Comparison of ENCODE assay signal across 16 cellular contexts in the genomic region with DNA sequence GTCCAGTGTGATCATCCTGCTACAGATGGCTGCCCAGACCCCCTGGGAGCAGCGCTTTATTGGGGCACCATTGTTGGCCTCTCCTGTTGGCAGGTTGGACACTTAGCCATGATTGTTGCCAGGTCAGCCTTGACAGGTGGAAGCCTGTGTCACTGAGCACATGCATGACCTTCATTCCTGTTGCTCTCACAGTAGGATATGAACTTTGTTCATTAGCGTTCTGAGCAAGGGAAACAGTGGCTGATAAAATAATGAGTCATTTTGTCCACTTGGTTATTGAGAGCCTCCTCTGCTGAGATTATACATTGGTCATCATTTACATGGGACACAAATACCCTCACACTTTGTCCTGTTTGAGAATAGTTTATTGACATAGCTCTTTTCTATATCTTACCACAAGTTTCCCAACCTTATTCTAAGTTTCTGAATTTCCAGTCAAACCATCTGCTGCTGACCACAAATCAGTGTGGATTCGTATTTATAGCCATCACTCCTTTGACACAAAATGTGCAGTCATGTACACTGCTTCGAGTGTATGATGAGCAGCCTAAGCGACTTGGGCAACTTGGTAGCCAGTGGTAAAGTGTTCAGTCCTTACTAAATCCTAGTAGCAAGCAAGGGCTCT.
DNase-seq lines count a peak whose midpoint lies in the region; ATAC-seq and TF ChIP-seq lines count a peak whose summit lies in the region.
"Had no signal": no experiment of that assay in that cellular context is flagged by ENCODE, and none has a peak within 500 bp of the region (broad histone marks: within the 10 kb centered on the region; RNA-seq: fewer than 3 reads in every experiment).

No MANE protein-coding gene starts in this region.

- H2AK5ac ChIP-seq in IMR-90 (ENCODE audit: low read depth, low read length) = peak overlapping the region; percentile 89

- no peak overlapping the region for H3K27ac Mint-ChIP-seq in activated naive CD4-positive, alpha-beta T cell treated with anti-CD3 and anti-CD28 coated beads, Interleukin-2, amount 10 ng/mL, durations not matched to agents 7 days and 5 days
- H3K27ac Mint-ChIP-seq: activated naive CD8-positive, alpha-beta T cell treated with anti-CD3 and anti-CD28 coated beads, Interleukin-2, amount 10 ng/mL, durations not matched to agents 7 days and 5 days had no signal

- H2AFZ ChIP-seq in ACC112 (ENCODE audit: low read length, unreplicated experiment) (no peak overlapping the region), IMR-90 (replicated peaks; ENCODE audit: low read length, poor library complexity) (peak overlapping the region; percentile 6)

- no peaks in the 10 kb centered on the region for H3K36me3 ChIP-seq in ACC112 (ENCODE audit: insufficient read depth, low read length)
- H3K36me3 ChIP-seq in IMR-90 (ENCODE audit: control insufficient read depth, insufficient read depth, low read length) = 0 out of 2 replicates have a peak, but pooled peaks cover 1% of the 10 kb centered on the region
- no peaks in the 10 kb centered on the region for H3K36me3 ChIP-seq in right lobe of liver
- H3K36me3 ChIP-seq: heart left ventricle had no signal

- no peak for TF ChIP-seq POLR2A in IMR-90 (IDR thresholded peaks at IDR 0.05; ENCODE audit: low read depth, low read length)
- TF ChIP-seq POLR2A in right lobe of liver (IDR thresholded peaks at IDR 0.05) = no peak

- intact Hi-C loops in IMR-90 (cut with micrococcal nuclease) = no loop called here
- intact Hi-C loops in right lobe of liver (cut with DNase I) = no loop called here

- H3K36me3 Mint-ChIP-seq in activated naive CD4-positive, alpha-beta T cell treated with anti-CD3 and anti-CD28 coated beads, Interleukin-2, amount 10 ng/mL, durations not matched to agents 7 days and 5 days = no peaks in the 10 kb centered on the region

- H3K9me3 Mint-ChIP-seq in activated naive CD4-positive, alpha-beta T cell treated with anti-CD3 and anti-CD28 coated beads, Interleukin-2, amount 10 ng/mL, durations not matched to agents 7 days and 5 days = no peaks in the 10 kb centered on the region

- no peak overlapping the region for H3K9ac ChIP-seq in IMR-90 (ENCODE audit: low read depth, low read length)

- dilution Hi-C loops in IMR-90 (cut with HindIII; ENCODE audit: low sequenced_read_pairs, unreplicated experiment) = no loop called here

- H4K20me1 ChIP-seq in IMR-90 (ENCODE audit: insufficient read depth, low read length) = peaks cover 31% of the 10 kb centered on the region

- H2AK9ac ChIP-seq in IMR-90 (replicated peaks; ENCODE audit: low read depth, low read length, poor library complexity) = peak overlapping the region; percentile 73

- no peaks in the 10 kb centered on the region for H3K4me1 Mint-ChIP-seq in activated naive CD4-positive, alpha-beta T cell treated with anti-CD3 and anti-CD28 coated beads, Interleukin-2, amount 10 ng/mL, durations not matched to agents 7 days and 5 days

- no peak overlapping the region for H2BK15ac ChIP-seq in IMR-90 (ENCODE audit: low read depth, low read length)

- H3K79me1 ChIP-seq in IMR-90 (ENCODE audit: low read depth in 1 of 2, low read length in 2 of 2) = peaks cover 26 to 68% of the 10 kb centered on the region in 2 experiments

- no TSS peak for BruUV-seq in IMR-90 (replicated peaks; lab: Mats Ljungman, UMichigan)

- TF ChIP-seq RAD21 in IMR-90 (IDR thresholded peaks at IDR 0.05; ENCODE audit: low read length) = no peak

- H3K9me1 ChIP-seq in IMR-90 (ENCODE audit: insufficient read depth, low read length) = peaks cover 21% of the 10 kb centered on the region

- H3K4me3 ChIP-seq in ACC112 (ENCODE audit: low read depth, low read length) (no peak overlapping the region), IMR-90 (ENCODE audit: insufficient read depth, low read depth, low read length) (no peak overlapping the region), right lobe of liver (no peak overlapping the region)
- H3K4me3 ChIP-seq: GM12878, heart left ventricle had no signal

- in situ Hi-C loops in IMR-90 (cut with MboI; ENCODE audit: low sequenced_read_pairs) = no loop called here

- H2BK20ac ChIP-seq in IMR-90 (ENCODE audit: low read depth, low read length) = no peak overlapping the region; the same call in 1 of the 2 replicates

- H3K56ac ChIP-seq in IMR-90 (ENCODE audit: extremely low read depth, insufficient read depth, low read length) = no peak overlapping the region

- peak overlapping the region; percentile 2; the same call in 1 of the 2 replicates for H4K91ac ChIP-seq in IMR-90 (ENCODE audit: insufficient read depth, low read depth, low read length)

- H3K27ac ChIP-seq in ACC112 (ENCODE audit: low read depth, low read length) = peak overlapping the region; percentile 49; the same call in 1 of the 2 replicates
- peak overlapping the region; percentile 13; the same call in 1 of the 2 replicates for H3K27ac ChIP-seq in IMR-90 (ENCODE audit: insufficient read depth, low read length)
- H3K27ac ChIP-seq in right lobe of liver = peak overlapping the region; percentile 59 to 83 (median 81)
- H3K27ac ChIP-seq: heart left ventricle, HL-60 had no signal

- peak overlapping the region; percentile 18 for H3K23ac ChIP-seq in IMR-90 (ENCODE audit: low read depth, low read length)

- H3K9me3 ChIP-seq in IMR-90 (ENCODE audit: control insufficient read depth, insufficient read depth, low read length) (no peaks in the 10 kb centered on the region), right lobe of liver (no peaks in the 10 kb centered on the region)
- H3K9me3 ChIP-seq: heart left ventricle had no signal

- H3K27me3 ChIP-seq in ACC112 (ENCODE audit: insufficient read depth, low read length) (no peaks in the 10 kb centered on the region), IMR-90 (ENCODE audit: control insufficient read depth, insufficient read depth, low read length) (no peaks in the 10 kb centered on the region), right lobe of liver (no peaks in the 10 kb centered on the region)
- H3K27me3 ChIP-seq: heart left ventricle had no signal

- TF ChIP-seq CTCF in IMR-90 (conservative IDR thresholded peaks at IDR 0.05; ENCODE audit: low read depth, low read length) = no peak
- no peak for TF ChIP-seq CTCF in right lobe of liver (IDR thresholded peaks at IDR 0.05)

- H3K4me2 ChIP-seq in IMR-90 (ENCODE audit: low read depth, low read length) = peak overlapping the region; percentile 34; the same call in 1 of the 2 replicates

- H3K79me2 ChIP-seq in ACC112 (ENCODE audit: control insufficient read depth, insufficient read depth, low read length, unreplicated experiment) = peaks cover 44% of the 10 kb centered on the region

- 100% methylated on average over 1 of the region's 5 CpGs; no CpG with 5 or more reads in 1 of the 2 experiments for WGBS in IMR-90 (ENCODE audit: extremely low coverage in 2 of 2, insufficient read length in 1 of 2), 2 experiments
- 74% methylated on average over 5 of the region's 5 CpGs for WGBS in right lobe of liver (ENCODE audit: insufficient coverage, low coverage, low lambda C conversion rate, missing lambda C conversion rate)

- peak overlapping the region; percentile 9; the same call in 1 of the 2 replicates for H3K18ac ChIP-seq in IMR-90 (ENCODE audit: low read depth, low read length)

- ATAC-seq in IMR-90 (ENCODE audit: low read depth) (peak; percentile 63), right lobe of liver (peak; percentile 83 to 92 (median 88)), HG03378 (IDR thresholded peaks at IDR 0.05; ENCODE audit: unreplicated experiment) (no peak), HG03432 (IDR thresholded peaks at IDR 0.05; ENCODE audit: unreplicated experiment) (no peak)
- ATAC-seq: GM12878 had no signal

- H3K14ac ChIP-seq in IMR-90 (replicated peaks; ENCODE audit: low read depth, low read length) = 0 out of 2 replicates have a peak overlapping the region, but pooled peaks have one; percentile 18

- POLR2A ChIA-PET in IMR-90 (lab: Charles Lee; ENCODE audit: unreplicated experiment) = no interaction called here

- H3K4me3 Mint-ChIP-seq in activated naive CD4-positive, alpha-beta T cell treated with anti-CD3 and anti-CD28 coated beads, Interleukin-2, amount 10 ng/mL, durations not matched to agents 7 days and 5 days = no peak overlapping the region
- H3K4me3 Mint-ChIP-seq: activated naive CD8-positive, alpha-beta T cell treated with anti-CD3 and anti-CD28 coated beads, Interleukin-2, amount 10 ng/mL, durations not matched to agents 7 days and 5 days had no signal

- H4K5ac ChIP-seq in IMR-90 (ENCODE audit: low read depth, low read length) = peak overlapping the region; percentile 64; the same call in 1 of the 2 replicates

- H2BK120ac ChIP-seq in IMR-90 (ENCODE audit: low read depth, low read length) = peak overlapping the region; percentile 23; the same call in 1 of the 2 replicates

- H4K8ac ChIP-seq in IMR-90 (ENCODE audit: low read depth in 2 of 2, low read length in 2 of 2) = peak overlapping the region in 1 of 2 experiments; percentile 3; a peak in 1 of 4 replicates

- peaks cover 35% of the 10 kb centered on the region for H3K4me1 ChIP-seq in ACC112 (ENCODE audit: control insufficient read depth, insufficient read depth, low read length, unreplicated experiment)
- H3K4me1 ChIP-seq in IMR-90 (ENCODE audit: control insufficient read depth, insufficient read depth, low read length) = peaks cover 29% of the 10 kb centered on the region
- H3K4me1 ChIP-seq in right lobe of liver = peaks cover 0 to 40% (median 19%) of the 10 kb centered on the region in 4 donors

- DNase-seq in IMR-90 (peak; percentile 83), cerebellar cortex (ENCODE audit: low spot score) (peak; percentile 89), right lobe of liver (peak; percentile 55 to 66 (median 63))
- DNase-seq in activated CD8-positive, alpha-beta memory T cell treated with anti-CD3 and anti-CD28 coated beads, Interleukin-2, amount 50 U/mL, for 4 hours = no peak
- no peak for DNase-seq in activated naive CD4-positive, alpha-beta T cell treated with anti-CD3 and anti-CD28 coated beads, Interleukin-2, amount 10 ng/mL, durations not matched to agents 7 days and 5 days
- DNase-seq: activated naive CD8-positive, alpha-beta T cell treated with anti-CD3 and anti-CD28 coated beads, Interleukin-2, amount 10 ng/mL, durations not matched to agents 7 days and 5 days; DMS153; heart left ventricle; NCI-H446 treated with DMSO at 0.1 percent for 48 hours; occipital lobe; stimulated activated CD8-positive, alpha-beta memory T cell treated with anti-CD3 and anti-CD28 coated beads, Interleukin-4, amount 100 ng/mL, for 48 hours had no signal

- peak overlapping the region; percentile 67 for H3K4ac ChIP-seq in IMR-90 (ENCODE audit: low read depth, low read length)

- H3K27me3 Mint-ChIP-seq in activated naive CD4-positive, alpha-beta T cell treated with anti-CD3 and anti-CD28 coated beads, Interleukin-2, amount 10 ng/mL, durations not matched to agents 7 days and 5 days = no peaks in the 10 kb centered on the region

- CTCF ChIA-PET in IMR-90 (lab: Yijun Ruan, JAX) = no interaction called here
- CTCF ChIA-PET in activated naive CD4-positive, alpha-beta T cell treated with anti-CD3 and anti-CD28 coated beads, Interleukin-2, amount 10 ng/mL, durations not matched to agents 7 days and 5 days (lab: Charles Lee) = no interaction called here

- peak overlapping the region; percentile 60 for H2BK5ac ChIP-seq in IMR-90 (ENCODE audit: low read depth, low read length, poor library complexity, severe bottlenecking)

TF ChIP-seq in IMR-90, 13 proteins besides CTCF, POLR2A, EP300 and RAD21 (continues in another document):
- TF ChIP-seq FOS (IDR thresholded peaks at IDR 0.05; ENCODE audit: low read depth, low read length) = peak; percentile 50

Comparison
In these comparisons a context has a peak if more than half of its experiments do, and no peak if none do; other contexts are left out.
1. H3K27ac ChIP-seq: peak in every context shown above with its lines; median percentile 81 in right lobe of liver; 49 in ACC112; 13 in IMR-90.
2. ATAC-seq: peak in IMR-90 (single experiment) and right lobe of liver (4 of 4); none in HG03378 (single experiment) and HG03432 (single experiment).
3. DNase-seq: peak in IMR-90 (single experiment), cerebellar cortex (single experiment) and right lobe of liver (3 of 3); none in activated CD8-positive, alpha-beta memory T cell treated with anti-CD3 and anti-CD28 coated beads, Interleukin-2, amount 50 U/mL, for 4 hours (single experiment) and activated naive CD4-positive, alpha-beta T cell treated with anti-CD3 and anti-CD28 coated beads, Interleukin-2, amount 10 ng/mL, durations not matched to agents 7 days and 5 days (single experiment).